Comparison of ENCODE assay signal across 7 cellular contexts in the genomic region with DNA sequence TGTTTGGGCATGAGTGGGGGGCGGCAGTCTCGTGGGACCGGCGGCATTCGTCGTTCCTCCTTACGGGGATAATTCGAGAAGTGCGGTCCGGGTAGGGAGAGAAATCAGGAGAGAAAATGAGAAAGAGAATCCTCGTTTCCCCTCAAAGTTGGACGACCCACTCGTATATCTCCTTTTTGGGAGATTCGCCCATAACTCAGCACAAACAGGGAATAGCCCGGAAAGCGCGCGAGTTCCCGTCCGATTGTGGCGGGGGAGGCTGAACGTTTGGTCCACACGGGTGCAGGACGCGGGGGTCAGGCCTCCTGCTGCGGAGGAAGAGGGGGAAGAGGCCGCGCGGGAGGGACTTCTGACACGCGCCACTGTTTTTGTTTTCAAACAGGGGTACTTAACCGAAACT. TPM values are rescaled to one million over a fixed set of nuclear protein-coding genes. Genes with fewer than 3 reads are reported as not detected.
DNase-seq lines count a peak whose midpoint lies in the region; ATAC-seq and TF ChIP-seq lines count a peak whose summit lies in the region.

No MANE protein-coding gene starts in this region.

- H3K79me2 ChIP-seq in HCT116 (ENCODE audit: insufficient read depth, low read length): no peaks in the 10 kb centered on the region

- H3K27ac ChIP-seq in HCT116 (ENCODE audit: low read depth, low read length): no peak overlapping the region
- H3K27ac ChIP-seq in left ventricle myocardium inferior (replicated peaks): peak overlapping the region; percentile 93

- H3K4me3 ChIP-seq in HCT116 (replicated peaks in 1 of 2; ENCODE audit: low read depth in 1 of 2, low read length in 2 of 2) (peak overlapping the region; percentile 53 to 60), left ventricle myocardium inferior (peak overlapping the region; percentile 90)

- H3K27me3 Mint-ChIP-seq in WTC11 (ENCODE audit: low read depth): peaks cover 65% of the 10 kb centered on the region

- no peak overlapping the region for H3K27ac Mint-ChIP-seq in WTC11

- TF ChIP-seq RAD21 in HCT116 (IDR thresholded peaks at IDR 0.05; ENCODE audit: low read depth): no peak

- H3K27me3 ChIP-seq in HCT116 (ENCODE audit: insufficient read depth, low read length) (no peaks in the 10 kb centered on the region), left ventricle myocardium inferior (ENCODE audit: low read depth) (no peaks in the 10 kb centered on the region)

- no peaks in the 10 kb centered on the region for H4K20me1 ChIP-seq in HCT116 (ENCODE audit: insufficient read depth)

- H3K9me3 Mint-ChIP-seq in WTC11: no peaks in the 10 kb centered on the region

- H3K36me3 Mint-ChIP-seq in WTC11: no peaks in the 10 kb centered on the region

- RAD21 ChIA-PET in HCT116 (lab: Charles Lee; ENCODE audit: low non-redundant PET in 1 of 2, low total read pairs in 2 of 2, uncharacterized antibody in 2 of 2, unreplicated experiment in 2 of 2): no interaction called here

- POLR2A ChIA-PET in HCT116 (lab: Charles Lee) (no interaction called here), WTC11 (lab: Charles Lee) (no interaction called here)

- DNase-seq in HCT116 (ENCODE audit: low read depth, low spot score): no peak
- no peak for DNase-seq in WTC11 (ENCODE audit: low spot score)
- peak; percentile 20 for DNase-seq in left ventricle myocardium inferior
- DNase-seq in sciatic nerve (ENCODE audit: low spot score): no peak
- DNase-seq in NCI-H1417 (lab: John Stamatoyannopoulos, UW): no peak
- DNase-seq in NAMALWA (ENCODE audit: low spot score): no peak

- peaks cover 10% of the 10 kb centered on the region for H3K4me1 Mint-ChIP-seq in WTC11

- peak overlapping the region; percentile 84 for H3K4me2 ChIP-seq in HCT116 (ENCODE audit: low read length)

- CTCF ChIA-PET in HCT116 (lab: Charles Lee): no interaction called here
- CTCF ChIA-PET in WTC11 (lab: Charles Lee): interaction anchor here (1.5 kb wide), 1 partner anchor 25 kb away, joined by 7 read pairs; no protein-coding TSS in a partner anchor

- no peaks in the 10 kb centered on the region for H3K36me3 ChIP-seq in HCT116 (ENCODE audit: control insufficient read depth in 1 of 2, insufficient read depth in 2 of 2, low read length in 2 of 2)
- no peaks in the 10 kb centered on the region for H3K36me3 ChIP-seq in left ventricle myocardium inferior

- H3K4me1 ChIP-seq in HCT116 (ENCODE audit: control insufficient read depth in 1 of 2, insufficient read depth in 2 of 2, low read length in 2 of 2): peaks cover 3 to 13% of the 10 kb centered on the region in 2 experiments; a peak in 3 of 4 replicates
- H3K4me1 ChIP-seq in left ventricle myocardium inferior: peaks cover 32% of the 10 kb centered on the region

- no peak overlapping the region for H3K9ac ChIP-seq in HCT116 (ENCODE audit: low read length)

- H3K9me2 ChIP-seq in HCT116 (ENCODE audit: insufficient read depth): no peaks in the 10 kb centered on the region

- intact Hi-C loops in HCT116 (cut with micrococcal nuclease) (no loop called here), left ventricle myocardium inferior (cut with micrococcal nuclease) (no loop called here), sciatic nerve (cut with DNase I) (no loop called here)

- TF ChIP-seq CTCF in HCT116 (IDR thresholded peaks at IDR 0.05 in 2 of 3, conservative IDR thresholded peaks at IDR 0.05 in 1 of 3; ENCODE audit: borderline replicate concordance in 1 of 3, insufficient read depth in 1 of 3, low read depth in 2 of 3, low read length in 2 of 3) (no peak), WTC11 (IDR thresholded peaks at IDR 0.05) (no peak), left ventricle myocardium inferior (IDR thresholded peaks at IDR 0.05; ENCODE audit: borderline replicate concordance) (no peak)

- H3K9me3 ChIP-seq in HCT116 (ENCODE audit: control insufficient read depth in 1 of 2, insufficient read depth in 1 of 2, low read depth in 1 of 2, low read length in 2 of 2) (no peaks in the 10 kb centered on the region), left ventricle myocardium inferior (replicated peaks) (no peaks in the 10 kb centered on the region)

- no TSS peak for BruUV-seq in HCT116 (replicated peaks; lab: Mats Ljungman, UMichigan)

- ATAC-seq in HCT116 (no peak; the same call in 1 of the 2 replicates), WTC11 (no peak), sciatic nerve (peak; percentile 14), GM21447 (IDR thresholded peaks at IDR 0.05; ENCODE audit: unreplicated experiment) (no peak)

- peak overlapping the region; percentile 63 for H2AFZ ChIP-seq in HCT116 (ENCODE audit: low read depth, low read length, poor library complexity, severe bottlenecking)

- TF ChIP-seq POLR2A in HCT116 (IDR thresholded peaks at IDR 0.05; ENCODE audit: borderline replicate concordance, extremely low read depth, insufficient read depth, insufficient read length): no peak

- H3K4me3 Mint-ChIP-seq in WTC11: peak overlapping the region; percentile 76

TF ChIP-seq in HCT116, 20 proteins besides CTCF, POLR2A, EP300 and RAD21:
- TF ChIP-seq EZH2phosphoT487 (IDR thresholded peaks at IDR 0.05; ENCODE audit: borderline replicate concordance) (no peak), CBX3 (IDR thresholded peaks at IDR 0.05; ENCODE audit: low read depth) (no peak), FOSL1 (IDR thresholded peaks at IDR 0.05; ENCODE audit: low read depth) (no peak), SP1 (IDR thresholded peaks at IDR 0.05; ENCODE audit: low read depth) (no peak), EZH2 (IDR thresholded peaks at IDR 0.05) (no peak), JUND (IDR thresholded peaks at IDR 0.05) (no peak), TCF7L2 (IDR thresholded peaks at IDR 0.05; ENCODE audit: borderline replicate concordance, extremely low read depth, insufficient read depth, insufficient read length) (no peak)
- TF ChIP-seq, protein P1, sequence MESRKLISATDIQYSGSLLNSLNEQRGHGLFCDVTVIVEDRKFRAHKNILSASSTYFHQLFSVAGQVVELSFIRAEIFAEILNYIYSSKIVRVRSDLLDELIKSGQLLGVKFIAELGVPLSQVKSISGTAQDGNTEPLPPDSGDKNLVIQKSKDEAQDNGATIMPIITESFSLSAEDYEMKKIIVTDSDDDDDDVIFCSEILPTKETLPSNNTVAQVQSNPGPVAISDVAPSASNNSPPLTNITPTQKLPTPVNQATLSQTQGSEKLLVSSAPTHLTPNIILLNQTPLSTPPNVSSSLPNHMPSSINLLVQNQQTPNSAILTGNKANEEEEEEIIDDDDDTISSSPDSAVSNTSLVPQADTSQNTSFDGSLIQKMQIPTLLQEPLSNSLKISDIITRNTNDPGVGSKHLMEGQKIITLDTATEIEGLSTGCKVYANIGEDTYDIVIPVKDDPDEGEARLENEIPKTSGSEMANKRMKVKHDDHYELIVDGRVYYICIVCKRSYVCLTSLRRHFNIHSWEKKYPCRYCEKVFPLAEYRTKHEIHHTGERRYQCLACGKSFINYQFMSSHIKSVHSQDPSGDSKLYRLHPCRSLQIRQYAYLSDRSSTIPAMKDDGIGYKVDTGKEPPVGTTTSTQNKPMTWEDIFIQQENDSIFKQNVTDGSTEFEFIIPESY (IDR thresholded peaks at IDR 0.05; ENCODE audit: extremely low read depth, insufficient replicate concordance, low read length): no peak

TF ChIP-seq in WTC11, 78 proteins besides CTCF, POLR2A, EP300 and RAD21 (continues in another document):
- no peak for TF ChIP-seq TEAD4 (CRISPR knock-in tag; IDR thresholded peaks at IDR 0.05)
- TF ChIP-seq EMX1 (CRISPR knock-in tag; IDR thresholded peaks at IDR 0.05): no peak
- TF ChIP-seq, protein P2, sequence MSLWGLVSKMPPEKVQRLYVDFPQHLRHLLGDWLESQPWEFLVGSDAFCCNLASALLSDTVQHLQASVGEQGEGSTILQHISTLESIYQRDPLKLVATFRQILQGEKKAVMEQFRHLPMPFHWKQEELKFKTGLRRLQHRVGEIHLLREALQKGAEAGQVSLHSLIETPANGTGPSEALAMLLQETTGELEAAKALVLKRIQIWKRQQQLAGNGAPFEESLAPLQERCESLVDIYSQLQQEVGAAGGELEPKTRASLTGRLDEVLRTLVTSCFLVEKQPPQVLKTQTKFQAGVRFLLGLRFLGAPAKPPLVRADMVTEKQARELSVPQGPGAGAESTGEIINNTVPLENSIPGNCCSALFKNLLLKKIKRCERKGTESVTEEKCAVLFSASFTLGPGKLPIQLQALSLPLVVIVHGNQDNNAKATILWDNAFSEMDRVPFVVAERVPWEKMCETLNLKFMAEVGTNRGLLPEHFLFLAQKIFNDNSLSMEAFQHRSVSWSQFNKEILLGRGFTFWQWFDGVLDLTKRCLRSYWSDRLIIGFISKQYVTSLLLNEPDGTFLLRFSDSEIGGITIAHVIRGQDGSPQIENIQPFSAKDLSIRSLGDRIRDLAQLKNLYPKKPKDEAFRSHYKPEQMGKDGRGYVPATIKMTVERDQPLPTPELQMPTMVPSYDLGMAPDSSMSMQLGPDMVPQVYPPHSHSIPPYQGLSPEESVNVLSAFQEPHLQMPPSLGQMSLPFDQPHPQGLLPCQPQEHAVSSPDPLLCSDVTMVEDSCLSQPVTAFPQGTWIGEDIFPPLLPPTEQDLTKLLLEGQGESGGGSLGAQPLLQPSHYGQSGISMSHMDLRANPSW (CRISPR knock-in tag; conservative IDR thresholded peaks at IDR 0.05; ENCODE audit: low read depth): no peak
- TF ChIP-seq, protein P3, sequence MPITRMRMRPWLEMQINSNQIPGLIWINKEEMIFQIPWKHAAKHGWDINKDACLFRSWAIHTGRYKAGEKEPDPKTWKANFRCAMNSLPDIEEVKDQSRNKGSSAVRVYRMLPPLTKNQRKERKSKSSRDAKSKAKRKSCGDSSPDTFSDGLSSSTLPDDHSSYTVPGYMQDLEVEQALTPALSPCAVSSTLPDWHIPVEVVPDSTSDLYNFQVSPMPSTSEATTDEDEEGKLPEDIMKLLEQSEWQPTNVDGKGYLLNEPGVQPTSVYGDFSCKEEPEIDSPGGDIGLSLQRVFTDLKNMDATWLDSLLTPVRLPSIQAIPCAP (CRISPR knock-in tag; IDR thresholded peaks at IDR 0.05): no peak
- TF ChIP-seq, protein P4, sequence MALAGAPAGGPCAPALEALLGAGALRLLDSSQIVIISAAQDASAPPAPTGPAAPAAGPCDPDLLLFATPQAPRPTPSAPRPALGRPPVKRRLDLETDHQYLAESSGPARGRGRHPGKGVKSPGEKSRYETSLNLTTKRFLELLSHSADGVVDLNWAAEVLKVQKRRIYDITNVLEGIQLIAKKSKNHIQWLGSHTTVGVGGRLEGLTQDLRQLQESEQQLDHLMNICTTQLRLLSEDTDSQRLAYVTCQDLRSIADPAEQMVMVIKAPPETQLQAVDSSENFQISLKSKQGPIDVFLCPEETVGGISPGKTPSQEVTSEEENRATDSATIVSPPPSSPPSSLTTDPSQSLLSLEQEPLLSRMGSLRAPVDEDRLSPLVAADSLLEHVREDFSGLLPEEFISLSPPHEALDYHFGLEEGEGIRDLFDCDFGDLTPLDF (CRISPR knock-in tag; IDR thresholded peaks at IDR 0.05): no peak

RNA-seq across cellular contexts. Expression of a gene that starts 42.4 kb away (rescaled TPM):
- total RNA-seq in HCT116 (2021; ENCODE audit: unreplicated experiment) (10.1 TPM), WTC11 (2021) (1.7 to 2.8 TPM (median 2.7 TPM) in 3 replicates), left ventricle myocardium inferior (56.9 TPM), sciatic nerve (9.9 TPM)
- 4.2 and 7.8 TPM in 2 replicates for polyA plus RNA-seq in HCT116 (2012)
